Comparison of ENCODE assay signal across 8 cellular contexts in genomic region chr16:83137326-83137770, GRCh38.
DNase-seq lines count a peak whose midpoint lies in the region; TF ChIP-seq lines count a peak whose summit lies in the region.

No MANE protein-coding gene starts in this region.

- peaks cover 5% of the 10 kb centered on the region for H3K4me1 ChIP-seq in fibroblast of lung (ENCODE audit: control insufficient read depth, extremely low read depth, insufficient read depth, low read length)

- H3K27ac ChIP-seq in RWPE1 (peak overlapping the region; percentile 42), fibroblast of lung (ENCODE audit: insufficient read depth, low read length) (peak overlapping the region; percentile 56), WERI-Rb-1 (no peak overlapping the region)

- H3K36me3 ChIP-seq in fibroblast of lung (ENCODE audit: control insufficient read depth, insufficient read depth, low read length) (no peaks in the 10 kb centered on the region), WERI-Rb-1 (no peaks in the 10 kb centered on the region)

- no peaks in the 10 kb centered on the region for H4K20me1 ChIP-seq in fibroblast of lung (ENCODE audit: control insufficient read depth, extremely low read depth, insufficient read depth, low read length)

- peak overlapping the region; percentile 92 for H3K4me2 ChIP-seq in fibroblast of lung (ENCODE audit: extremely low read depth, insufficient read depth, low read length)

- peaks cover under 1% of the 10 kb centered on the region for H3K9me3 Mint-ChIP-seq in activated T-cell treated with anti-CD3 and anti-CD28 coated beads, Interleukin-2, amount 50 U/mL, for 24 hours

- no peaks in the 10 kb centered on the region for H3K36me3 Mint-ChIP-seq in activated T-cell treated with anti-CD3 and anti-CD28 coated beads, Interleukin-2, amount 50 U/mL, for 24 hours (ENCODE audit: low read depth)

- TF ChIP-seq CTCF in RWPE1 (conservative IDR thresholded peaks at IDR 0.05; ENCODE audit: low read depth), result no peak
- no peak for TF ChIP-seq CTCF in fibroblast of lung (conservative IDR thresholded peaks at IDR 0.05 in 1 of 2, IDR thresholded peaks at IDR 0.05 in 1 of 2; ENCODE audit: low read depth in 1 of 2, low read length in 2 of 2)
- no peak for TF ChIP-seq CTCF in WERI-Rb-1 (IDR thresholded peaks at IDR 0.05; ENCODE audit: low read depth, low read length)

- peak overlapping the region; percentile 36 to 57 (median 44) for H3K4me3 ChIP-seq in fibroblast of lung (replicated peaks in 1 of 4; ENCODE audit: control extremely low read depth in 1 of 4, insufficient read depth in 1 of 4, low read depth in 3 of 4, low read length in 4 of 4)
- no peak overlapping the region for H3K4me3 ChIP-seq in WERI-Rb-1 (ENCODE audit: low read depth, low read length)

- H3K4me1 Mint-ChIP-seq in activated T-cell treated with anti-CD3 and anti-CD28 coated beads, Interleukin-2, amount 50 U/mL, for 24 hours (ENCODE audit: low read depth), result peaks cover 15% of the 10 kb centered on the region

- peak overlapping the region; percentile 26 for H3K9ac ChIP-seq in fibroblast of lung (ENCODE audit: insufficient read depth, low read length)

- H3K79me2 ChIP-seq in fibroblast of lung (ENCODE audit: control insufficient read depth, insufficient read depth, low read length), result no peaks in the 10 kb centered on the region

- peaks cover 3% of the 10 kb centered on the region for H3K27me3 Mint-ChIP-seq in activated T-cell treated with anti-CD3 and anti-CD28 coated beads, Interleukin-2, amount 50 U/mL, for 24 hours

- CTCF ChIA-PET in RWPE1 (lab: Yijun Ruan, JAX), result no interaction called here

- no peak overlapping the region for H3K27ac Mint-ChIP-seq in activated T-cell treated with anti-CD3 and anti-CD28 coated beads, Interleukin-2, amount 50 U/mL, for 24 hours

- H3K9me3 ChIP-seq in fibroblast of lung (ENCODE audit: control insufficient read depth, insufficient read depth, low read depth, low read length) (no peaks in the 10 kb centered on the region), WERI-Rb-1 (ENCODE audit: severe bottlenecking) (no peaks in the 10 kb centered on the region)

- peak overlapping the region; percentile 47 for H3K4me3 Mint-ChIP-seq in activated T-cell treated with anti-CD3 and anti-CD28 coated beads, Interleukin-2, amount 50 U/mL, for 24 hours

- peak overlapping the region; percentile 67 for H2AFZ ChIP-seq in fibroblast of lung (ENCODE audit: low read length)

- POLR2A ChIA-PET in RWPE1 (lab: Yijun Ruan, JAX; ENCODE audit: low non-redundant PET), result no interaction called here

- H3K27me3 ChIP-seq in fibroblast of lung (ENCODE audit: control insufficient read depth, insufficient read depth, low read length) (no peaks in the 10 kb centered on the region), WERI-Rb-1 (ENCODE audit: insufficient read depth, low read depth, severe bottlenecking) (no peaks in the 10 kb centered on the region)

- no peak for DNase-seq in activated T-cell treated with anti-CD3 and anti-CD28 coated beads, Interleukin-2, amount 50 U/mL, for 24 hours
- DNase-seq in activated T-cell treated with anti-CD3 and anti-CD28 coated beads for 4 hours (no peak), RWPE1 (ENCODE audit: low spot score) (peak; percentile 11), fibroblast of lung (ENCODE audit: low read depth in 2 of 2) (peak; percentile 82 to 94), pulmonary artery endothelial cell (ENCODE audit: low read depth, low spot score) (peak; percentile 11), NCI-H526 treated with DMSO at 0.1 percent for 48 hours (lab: John Stamatoyannopoulos, UW) (no peak), SIG-M5 (lab: John Stamatoyannopoulos, UW) (no peak), WERI-Rb-1 (no peak)

Comparison
In these comparisons a context has a peak if more than half of its experiments do, and no peak if none do; other contexts are left out.
1. DNase-seq: peak in RWPE1 (single experiment), fibroblast of lung (2 of 2) and pulmonary artery endothelial cell (single experiment); none in activated T-cell treated with anti-CD3 and anti-CD28 coated beads, Interleukin-2, amount 50 U/mL, for 24 hours (single experiment), activated T-cell treated with anti-CD3 and anti-CD28 coated beads for 4 hours (single experiment), NCI-H526 treated with DMSO at 0.1 percent for 48 hours (single experiment), SIG-M5 (single experiment) and WERI-Rb-1 (single experiment).